In genomic region chr11:117072517-117073218, GRCh38 we compare ENCODE assay signal across 8 cellular contexts. TPM values are rescaled to one million over a fixed set of nuclear protein-coding genes. Genes with fewer than 3 reads are reported as not detected.
A peak's percentile ranks its signal among the peaks of the same experiment; 100 is the strongest.
DNase-seq lines count a peak whose midpoint lies in the region; ATAC-seq and TF ChIP-seq lines count a peak whose summit lies in the region.

No MANE protein-coding gene starts in this region.

- H3K27ac Mint-ChIP-seq in activated naive CD4-positive, alpha-beta T cell treated with anti-CD3 and anti-CD28 coated beads, Interleukin-2, amount 50 U/mL, for 72 hours: peak overlapping the region in 1 of 2 donors; percentile 36

- peak in 1 of 2 donors; percentile 29 for DNase-seq in activated naive CD4-positive, alpha-beta T cell treated with anti-CD3 and anti-CD28 coated beads, Interleukin-2, amount 50 U/mL, for 72 hours (ENCODE audit: low spot score in 2 of 2)
- no peak for DNase-seq in activated naive CD4-positive, alpha-beta T cell (lab: John Stamatoyannopoulos, UW)
- peak; percentile 22 for DNase-seq in RPMI8226
- DNase-seq in epithelial cell of esophagus (ENCODE audit: low read depth): peak; percentile 94
- peak; percentile 72 to 96 for DNase-seq in trophoblast cell
- no peak for DNase-seq in stimulated activated CD4-positive, alpha-beta T cell treated with anti-CD3 and anti-CD28 coated beads, Interleukin-12 subunit alpha, Interleukin-12 subunit beta, amount 100 ng/mL, for 4 hours
- DNase-seq in NCI-H526 treated with DMSO at 0.1 percent for 48 hours (lab: John Stamatoyannopoulos, UW): no peak

- H3K36me3 ChIP-seq in trophoblast cell (ENCODE audit: control insufficient read depth in 1 of 2, insufficient read depth in 2 of 2, low read length in 2 of 2): no peaks in the 10 kb centered on the region

- WGBS in trophoblast cell (ENCODE audit: extremely low coverage, insufficient coverage, insufficient read length): no CpG with 5 or more reads among the region's 3 CpGs

- H3K27me3 ChIP-seq in trophoblast cell (ENCODE audit: insufficient read depth, low read length): no peaks in the 10 kb centered on the region

- peaks cover 0 to 7% of the 10 kb centered on the region in 2 donors for H3K36me3 Mint-ChIP-seq in activated naive CD4-positive, alpha-beta T cell treated with anti-CD3 and anti-CD28 coated beads, Interleukin-2, amount 50 U/mL, for 72 hours

- no peak overlapping the region for H4K12ac ChIP-seq in trophoblast cell (ENCODE audit: low read depth, low read length)

- H3K27ac ChIP-seq in trophoblast cell (ENCODE audit: low read depth, low read length): peak overlapping the region; percentile 67

- H3K79me2 ChIP-seq in trophoblast cell (ENCODE audit: control insufficient read depth, insufficient read depth, low read length, poor library complexity): peaks cover 2% of the 10 kb centered on the region

- no peak overlapping the region for H2BK5ac ChIP-seq in trophoblast cell (ENCODE audit: low read depth, low read length, poor library complexity)

- H3K4me1 ChIP-seq in trophoblast cell (ENCODE audit: control insufficient read depth in 1 of 2, insufficient read depth in 2 of 2, low read length in 2 of 2): peaks cover 11 to 13% of the 10 kb centered on the region in 2 experiments

- H3K4me3 ChIP-seq in epithelial cell of esophagus (ENCODE audit: low read length): no peak overlapping the region
- no peak overlapping the region for H3K4me3 ChIP-seq in trophoblast cell (ENCODE audit: low read depth, low read length)

- no peaks in the 10 kb centered on the region for H3K9me3 ChIP-seq in trophoblast cell (ENCODE audit: insufficient read depth, low read depth, low read length)

- peaks cover 0 to 4% of the 10 kb centered on the region in 2 donors for H3K9me3 Mint-ChIP-seq in activated naive CD4-positive, alpha-beta T cell treated with anti-CD3 and anti-CD28 coated beads, Interleukin-2, amount 50 U/mL, for 72 hours

- peaks cover 5% of the 10 kb centered on the region for H3K79me1 ChIP-seq in trophoblast cell (ENCODE audit: low read length)

- H2AFZ ChIP-seq in trophoblast cell (ENCODE audit: insufficient read depth, low read length, poor library complexity): no peak overlapping the region

- no peak overlapping the region for H3K9ac ChIP-seq in trophoblast cell (ENCODE audit: low read length)

- H4K91ac ChIP-seq in trophoblast cell (ENCODE audit: low read depth, low read length): no peak overlapping the region

- no peak overlapping the region for H2BK12ac ChIP-seq in trophoblast cell (ENCODE audit: low read length)

- no peak overlapping the region for H3K18ac ChIP-seq in trophoblast cell (ENCODE audit: low read length)

- no peak overlapping the region for H3K4ac ChIP-seq in trophoblast cell (ENCODE audit: low read depth, low read length)

- H4K8ac ChIP-seq in trophoblast cell (ENCODE audit: low read depth, low read length): no peak overlapping the region

- H2AK5ac ChIP-seq in trophoblast cell (ENCODE audit: low read length): no peak overlapping the region

- no peak overlapping the region for H2BK120ac ChIP-seq in trophoblast cell (ENCODE audit: insufficient read depth, low read length, poor library complexity)

- no peak for TF ChIP-seq CTCF in epithelial cell of esophagus (IDR thresholded peaks at IDR 0.05; ENCODE audit: insufficient read depth, low read depth, low read length, missing control alignments)

- no peak overlapping the region for H3K14ac ChIP-seq in trophoblast cell (ENCODE audit: low read length)

- no peak overlapping the region for H3K23ac ChIP-seq in trophoblast cell (ENCODE audit: low read length)

- ATAC-seq in activated naive CD4-positive, alpha-beta T cell treated with anti-CD3 and anti-CD28 coated beads, Interleukin-2, amount 50 U/mL, for 72 hours: peak; percentile 60 to 85
- ATAC-seq in HG03460 (IDR thresholded peaks at IDR 0.05; ENCODE audit: unreplicated experiment): no peak

- H3K4me2 ChIP-seq in trophoblast cell (ENCODE audit: low read length): no peak overlapping the region

RNA-seq across cellular contexts. Expression of gene SIK3, which starts 25.6 kb away (rescaled TPM):
- total RNA-seq in activated naive CD4-positive, alpha-beta T cell treated with anti-CD3 and anti-CD28 coated beads, Interleukin-2, amount 50 U/mL, for 72 hours: 10 to 100 TPM; 14.6 to 39.5 TPM
- polyA plus RNA-seq in trophoblast cell (2013): 15.6 and 16.7 TPM in 2 replicates

Comparison
In these comparisons a context has a peak if more than half of its experiments do, and no peak if none do; other contexts are left out.
1. DNase-seq: peak in RPMI8226 (single experiment), epithelial cell of esophagus (single experiment) and trophoblast cell (2 of 2); none in activated naive CD4-positive, alpha-beta T cell (0 of 4), stimulated activated CD4-positive, alpha-beta T cell treated with anti-CD3 and anti-CD28 coated beads, Interleukin-12 subunit alpha, Interleukin-12 subunit beta, amount 100 ng/mL, for 4 hours (single experiment) and NCI-H526 treated with DMSO at 0.1 percent for 48 hours (single experiment).